In the genomic region with DNA sequence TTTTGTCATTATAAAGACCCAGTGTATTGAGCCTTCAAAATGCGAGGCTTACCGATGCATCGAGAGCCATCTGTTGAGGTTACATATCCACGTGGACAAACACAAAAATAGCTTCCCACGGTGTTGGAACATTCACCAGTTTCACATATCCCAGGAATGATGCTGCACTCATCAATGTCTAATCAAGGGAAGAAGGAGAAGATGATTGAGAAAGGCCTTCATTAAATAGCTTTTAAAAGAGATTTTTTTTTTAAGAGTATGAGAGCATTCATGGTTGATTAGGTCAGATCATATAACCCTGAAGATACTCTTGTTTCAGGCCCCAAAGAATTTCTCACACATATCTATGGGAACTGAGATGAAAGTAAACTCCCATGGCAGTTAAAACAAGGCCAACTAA, we compare ENCODE assay signal across 26 cellular contexts.
DNase-seq lines count a peak whose midpoint lies in the region; ATAC-seq, FAIRE-seq and TF ChIP-seq lines count a peak whose summit lies in the region.
"Had no signal": no experiment of that assay in that cellular context is flagged by ENCODE, and none has a peak within 500 bp of the region (broad histone marks: within the 10 kb centered on the region; RNA-seq: fewer than 3 reads in every experiment).

No MANE protein-coding gene starts in this region.

- H3K27ac Mint-ChIP-seq in GM23338 (peak overlapping the region; percentile 55; the same call in 1 of the 2 replicates), astrocyte (ENCODE audit: unreplicated experiment) (peak overlapping the region; percentile 88), endodermal cell (no peak overlapping the region)
- H3K27ac Mint-ChIP-seq: activated CD4-positive, alpha-beta T cell treated with anti-CD3 and anti-CD28 coated beads for 36 hours; activated naive CD4-positive, alpha-beta T cell treated with anti-CD3 and anti-CD28 coated beads for 36 hours; CD14-positive monocyte; naive B cell had no signal

- no peak overlapping the region for H3K18ac ChIP-seq in mesendoderm (ENCODE audit: low read length)

- H3K9me3 ChIP-seq in astrocyte (ENCODE audit: insufficient read depth, low read depth, low read length) (no peaks in the 10 kb centered on the region), endodermal cell (ENCODE audit: control insufficient read depth, low read length) (no peaks in the 10 kb centered on the region)
- H3K9me3 ChIP-seq: pancreas, sigmoid colon, SJSA1 had no signal

- no peak overlapping the region for H3K56ac ChIP-seq in mesendoderm (ENCODE audit: low read length)

- no peak overlapping the region for H4K8ac ChIP-seq in mesendoderm (ENCODE audit: low read depth, low read length)

- H3K27ac ChIP-seq in GM23338 (ENCODE audit: low read depth) = no peak overlapping the region
- H3K27ac ChIP-seq in astrocyte (ENCODE audit: low read depth, low read length) = peak overlapping the region; percentile 69
- H3K27ac ChIP-seq in mesendoderm (ENCODE audit: low read depth, low read length) = no peak overlapping the region
- H3K27ac ChIP-seq in endodermal cell (ENCODE audit: low read depth, low read length) = no peak overlapping the region
- H3K27ac ChIP-seq: pancreas, sigmoid colon, SJSA1 had no signal

- H3K4ac ChIP-seq in mesendoderm (ENCODE audit: low read depth, low read length) = no peak overlapping the region

- H3K4me3 ChIP-seq in BJ (ENCODE audit: low read depth, low read length) = no peak overlapping the region
- no peak overlapping the region for H3K4me3 ChIP-seq in GM23338
- H3K4me3 ChIP-seq in astrocyte (ENCODE audit: insufficient read depth, low read depth, low read length) = no peak overlapping the region
- H3K4me3 ChIP-seq in mesendoderm (ENCODE audit: low read length) = no peak overlapping the region
- no peak overlapping the region for H3K4me3 ChIP-seq in endodermal cell (ENCODE audit: low read length)
- H3K4me3 ChIP-seq: pancreas, sigmoid colon, SJSA1 had no signal

- CTCF ChIA-PET in BJ (lab: Yijun Ruan, JAX) = no interaction called here

- ATAC-seq in GM23338 (no peak), GM21786 (IDR thresholded peaks at IDR 0.05; ENCODE audit: unreplicated experiment) (no peak)
- ATAC-seq: activated CD4-positive, alpha-beta T cell treated with anti-CD3 and anti-CD28 coated beads for 36 hours; Panc1; pancreas had no signal

- H2AFZ ChIP-seq in GM23338 = no peak overlapping the region
- no peak overlapping the region for H2AFZ ChIP-seq in astrocyte (ENCODE audit: low read depth, low read length)

- H3K23ac ChIP-seq in mesendoderm (ENCODE audit: low read length) = no peak overlapping the region

- no peaks in the 10 kb centered on the region; the same call in 2 of the 3 replicates for H3K36me3 Mint-ChIP-seq in GM23338 (ENCODE audit: low read depth)
- H3K36me3 Mint-ChIP-seq in astrocyte (ENCODE audit: low read depth, unreplicated experiment) = peaks cover 29% of the 10 kb centered on the region
- H3K36me3 Mint-ChIP-seq in endodermal cell (ENCODE audit: low read depth) = peaks cover 44% of the 10 kb centered on the region
- H3K36me3 Mint-ChIP-seq: naive B cell had no signal

- no peaks in the 10 kb centered on the region for H3K9me2 ChIP-seq in GM23338 (ENCODE audit: insufficient read depth)

- no CpG with 5 or more reads among the region's 5 CpGs for WGBS in mesendoderm (ENCODE audit: extremely low coverage, insufficient coverage, low lambda C conversion rate)
- 91 to 100% methylated on average over 5 of the region's 5 CpGs for WGBS in endodermal cell (ENCODE audit: insufficient coverage in 1 of 2, insufficient read length in 1 of 2), 2 experiments

- H2BK120ac ChIP-seq in mesendoderm (ENCODE audit: low read depth, low read length) = no peak overlapping the region

- H3K27me3 Mint-ChIP-seq in GM23338 (ENCODE audit: insufficient read depth, low read depth, poor library complexity) (peaks cover 2% of the 10 kb centered on the region), astrocyte (ENCODE audit: low read depth, unreplicated experiment) (no peaks in the 10 kb centered on the region), endodermal cell (ENCODE audit: insufficient read depth) (no peaks in the 10 kb centered on the region)
- H3K27me3 Mint-ChIP-seq: activated CD4-positive, alpha-beta T cell treated with anti-CD3 and anti-CD28 coated beads for 36 hours; central memory CD8-positive, alpha-beta T cell had no signal

- H3K4me1 ChIP-seq in GM23338 (ENCODE audit: insufficient read depth) (peaks cover 31% of the 10 kb centered on the region), astrocyte (ENCODE audit: insufficient read depth, low read length) (peaks cover 11% of the 10 kb centered on the region), mesendoderm (ENCODE audit: control insufficient read depth, low read depth, low read length) (no peaks in the 10 kb centered on the region), endodermal cell (ENCODE audit: control insufficient read depth, insufficient read depth, low read length) (peaks cover 6% of the 10 kb centered on the region)
- H3K4me1 ChIP-seq: pancreas, sigmoid colon, SJSA1 had no signal

- no peaks in the 10 kb centered on the region for H4K20me1 ChIP-seq in GM23338 (replicated peaks; ENCODE audit: insufficient read depth)
- H4K20me1 ChIP-seq in astrocyte (ENCODE audit: insufficient read depth, low read length) = no peaks in the 10 kb centered on the region

- H3K36me3 ChIP-seq in BJ (ENCODE audit: control insufficient read depth, insufficient read depth, low read length) (peaks cover 3% of the 10 kb centered on the region; the same call in 1 of the 2 replicates), GM23338 (ENCODE audit: insufficient read depth) (no peaks in the 10 kb centered on the region), astrocyte (ENCODE audit: insufficient read depth, low read length) (no peaks in the 10 kb centered on the region), mesendoderm (ENCODE audit: control insufficient read depth, insufficient read depth, low read length) (no peaks in the 10 kb centered on the region), endodermal cell (ENCODE audit: control insufficient read depth, insufficient read depth, low read length) (peaks cover 25% of the 10 kb centered on the region)
- H3K36me3 ChIP-seq: pancreas, sigmoid colon, SJSA1 had no signal

- peaks cover 37% of the 10 kb centered on the region; the same call in 2 of the 3 replicates for H3K4me1 Mint-ChIP-seq in GM23338
- H3K4me1 Mint-ChIP-seq in astrocyte (ENCODE audit: low read depth, unreplicated experiment) = peaks cover 32% of the 10 kb centered on the region
- peaks cover 29% of the 10 kb centered on the region for H3K4me1 Mint-ChIP-seq in endodermal cell
- H3K4me1 Mint-ChIP-seq: activated CD4-positive, alpha-beta T cell treated with anti-CD3 and anti-CD28 coated beads for 36 hours; central memory CD8-positive, alpha-beta T cell; naive B cell had no signal

- no peak overlapping the region for H4K5ac ChIP-seq in mesendoderm (ENCODE audit: low read length)

- TF ChIP-seq CTCF in BJ (IDR thresholded peaks at IDR 0.05; ENCODE audit: insufficient read depth, low read depth, low read length) (no peak), GM23338 (conservative IDR thresholded peaks at IDR 0.05; ENCODE audit: low read depth in 2 of 2) (no peak), astrocyte (IDR thresholded peaks at IDR 0.05; ENCODE audit: insufficient read depth, low read depth, low read length) (no peak), endodermal cell (conservative IDR thresholded peaks at IDR 0.05) (no peak)

- H2BK5ac ChIP-seq in mesendoderm (ENCODE audit: low read length) = no peak overlapping the region

- POLR2A ChIA-PET in BJ (lab: Charles Lee) = no interaction called here

- H3K9ac ChIP-seq in astrocyte (ENCODE audit: low read length) = no peak overlapping the region
- H3K9ac ChIP-seq in mesendoderm (ENCODE audit: low read length) = no peak overlapping the region
- no peak overlapping the region for H3K9ac ChIP-seq in endodermal cell (ENCODE audit: extremely low read depth, low read length, poor library complexity, severe bottlenecking)

- no peaks in the 10 kb centered on the region for H3F3A ChIP-seq in GM23338 (replicated peaks; ENCODE audit: low read depth)

- H3K27me3 ChIP-seq in BJ (ENCODE audit: control insufficient read depth, insufficient read depth, low read length) = no peaks in the 10 kb centered on the region
- H3K27me3 ChIP-seq in GM23338 (ENCODE audit: insufficient read depth) = no peaks in the 10 kb centered on the region
- H3K27me3 ChIP-seq in astrocyte (ENCODE audit: insufficient read depth, low read length) = no peaks in the 10 kb centered on the region
- no peaks in the 10 kb centered on the region for H3K27me3 ChIP-seq in mesendoderm (ENCODE audit: insufficient read depth, low read length, poor library complexity)
- no peaks in the 10 kb centered on the region for H3K27me3 ChIP-seq in endodermal cell (ENCODE audit: control insufficient read depth, insufficient read depth, low read length, poor library complexity, severe bottlenecking)
- H3K27me3 ChIP-seq: pancreas, sigmoid colon, SJSA1 had no signal

- H3K9me3 Mint-ChIP-seq in GM23338 (peaks cover 3% of the 10 kb centered on the region; the same call in 1 of the 3 replicates), astrocyte (ENCODE audit: unreplicated experiment) (no peaks in the 10 kb centered on the region), endodermal cell (no peaks in the 10 kb centered on the region)

- no peak overlapping the region for H2BK15ac ChIP-seq in mesendoderm (replicated peaks; ENCODE audit: low read depth)

- H3K4me2 ChIP-seq in GM23338 (peak overlapping the region; percentile 4; the same call in 1 of the 2 replicates), astrocyte (ENCODE audit: low read length) (no peak overlapping the region), mesendoderm (ENCODE audit: low read length) (no peak overlapping the region)

- no peak overlapping the region for H2AK5ac ChIP-seq in mesendoderm (ENCODE audit: low read length)

- DNase-seq in BJ (ENCODE audit: low read depth) = peak; percentile 5
- DNase-seq in GM23338 (ENCODE audit: low spot score) = no peak
- DNase-seq in astrocyte (ENCODE audit: low read depth) = peak; percentile 50
- peak; percentile 35 for DNase-seq in mesendoderm
- DNase-seq in HK-2 (ENCODE audit: unreplicated experiment) = no peak
- DNase-seq in endodermal cell = no peak
- no peak for DNase-seq in inferior parietal cortex (ENCODE audit: extremely low spot score)
- DNase-seq: activated CD4-positive, alpha-beta T cell treated with anti-CD3 and anti-CD28 coated beads for 36 hours; activated naive CD4-positive, alpha-beta T cell treated with anti-CD3 and anti-CD28 coated beads for 36 hours; activated T-cell treated with anti-CD3 and anti-CD28 coated beads, Interleukin-2, amount 50 U/mL, for 48 hours; amygdala; HCEC 1CT; kidney; naive B cell; NCI-H2029 treated with DMSO at 0.1 percent for 48 hours; NCI-H446 treated with DMSO at 0.1 percent for 48 hours; NK-92 treated with Interleukin-12 subunit alpha and Interleukin-12 subunit beta, amount 100 ng/mL, for 24 hours; pancreas; sigmoid colon; T-helper 1 cell had no signal

- no peaks in the 10 kb centered on the region for H3K79me1 ChIP-seq in mesendoderm (ENCODE audit: low read length)

- H3K4me3 Mint-ChIP-seq in GM23338 = no peak overlapping the region
- no peak overlapping the region for H3K4me3 Mint-ChIP-seq in astrocyte (ENCODE audit: unreplicated experiment)
- H3K4me3 Mint-ChIP-seq in endodermal cell = no peak overlapping the region
- H3K4me3 Mint-ChIP-seq: activated CD4-positive, alpha-beta T cell treated with anti-CD3 and anti-CD28 coated beads for 36 hours; activated naive CD4-positive, alpha-beta T cell treated with anti-CD3 and anti-CD28 coated beads for 36 hours; CD14-positive monocyte; central memory CD8-positive, alpha-beta T cell; naive B cell had no signal

- no peak for FAIRE-seq in astrocyte (lab: Jason Lieb, UNC)
- FAIRE-seq: kidney, pancreas, urothelium cell line had no signal

- H3K79me2 ChIP-seq in GM23338 (replicated peaks; ENCODE audit: insufficient read depth) (no peaks in the 10 kb centered on the region), astrocyte (ENCODE audit: insufficient read depth, low read length) (no peaks in the 10 kb centered on the region), mesendoderm (ENCODE audit: control insufficient read depth, insufficient read depth, low read length) (no peaks in the 10 kb centered on the region)

Comparison
In these comparisons a context has a peak if more than half of its experiments do, and no peak if none do; other contexts are left out.
1. DNase-seq: peak in BJ (single experiment), astrocyte (single experiment) and mesendoderm (single experiment); none in GM23338 (single experiment), HK-2 (single experiment), endodermal cell (single experiment) and inferior parietal cortex (single experiment).